In genomic region chr1:27145934-27146354, GRCh38 we compare ENCODE assay signal across 11 cellular contexts. TPM values are rescaled to one million over a fixed set of nuclear protein-coding genes. Genes with fewer than 3 reads are reported as not detected.
DNase-seq lines count a peak whose midpoint lies in the region; ATAC-seq and TF ChIP-seq lines count a peak whose summit lies in the region.
"Had no signal": no experiment of that assay in that cellular context is flagged by ENCODE, and none has a peak within 500 bp of the region (broad histone marks: within the 10 kb centered on the region; RNA-seq: fewer than 3 reads in every experiment).

No MANE protein-coding gene starts in this region.

- H3K9me3 ChIP-seq in right cardiac atrium (ENCODE audit: control insufficient read depth, low read length) (no peaks in the 10 kb centered on the region), skeletal muscle tissue (ENCODE audit: control insufficient read depth in 3 of 3, low read length in 3 of 3) (no peaks in the 10 kb centered on the region)

- no peaks in the 10 kb centered on the region for H3K36me3 ChIP-seq in skeletal muscle tissue (ENCODE audit: control insufficient read depth in 3 of 3, insufficient read depth in 3 of 3, low read length in 3 of 3)

- H3K27me3 ChIP-seq in right cardiac atrium (ENCODE audit: control insufficient read depth, insufficient read depth): no peaks in the 10 kb centered on the region
- no peaks in the 10 kb centered on the region for H3K27me3 ChIP-seq in skeletal muscle tissue (ENCODE audit: control insufficient read depth in 3 of 3, insufficient read depth in 3 of 3, low read length in 3 of 3)

- H3K4me1 ChIP-seq in right cardiac atrium (ENCODE audit: control insufficient read depth, insufficient read depth, low read length) (peaks cover 34% of the 10 kb centered on the region), skeletal muscle tissue (ENCODE audit: control insufficient read depth in 3 of 3, insufficient read depth in 3 of 3, low read length in 3 of 3) (peaks cover 82 to 88% (median 85%) of the 10 kb centered on the region in 3 donors)

- no peak for TF ChIP-seq CTCF in VCaP (conservative IDR thresholded peaks at IDR 0.05)

- peak in 1 of 2 donors; percentile 65 for ATAC-seq in right cardiac atrium
- ATAC-seq in GM21825 (IDR thresholded peaks at IDR 0.05; ENCODE audit: unreplicated experiment): no peak
- ATAC-seq in GM18873 (IDR thresholded peaks at IDR 0.05; ENCODE audit: low FRiP score, unreplicated experiment): no peak
- ATAC-seq in HG02840 (IDR thresholded peaks at IDR 0.05; ENCODE audit: low FRiP score, unreplicated experiment): no peak

- H3K27ac ChIP-seq in VCaP (peak overlapping the region; percentile 86), right cardiac atrium (ENCODE audit: low read length) (peak overlapping the region; percentile 91), skeletal muscle tissue (ENCODE audit: low read depth, low read length) (peak overlapping the region; percentile 83)

- H3K4me3 ChIP-seq in right cardiac atrium (ENCODE audit: low read length) (no peak overlapping the region), skeletal muscle tissue (ENCODE audit: low read length in 3 of 3) (peak overlapping the region in 1 of 3 donors; percentile 35)

- DNase-seq in H4 (ENCODE audit: low spot score): peak; percentile 81
- DNase-seq in right cardiac atrium: no peak
- no peak for DNase-seq in mucosa of gallbladder (ENCODE audit: low spot score)
- DNase-seq: activated naive CD4-positive, alpha-beta T cell; NCI-H146; retina had no signal

- intact Hi-C loops in right cardiac atrium (cut with DNase I): no loop called here

- WGBS in right cardiac atrium: 67% methylated on average over 7 of the region's 7 CpGs

- H3K9ac ChIP-seq in skeletal muscle tissue (ENCODE audit: low read depth in 1 of 3, low read length in 3 of 3): peak overlapping the region; percentile 51 to 76 (median 71)

RNA-seq across cellular contexts. Expression of gene SLC9A1, which starts 9.0 kb away (rescaled TPM):
- 1.6 and 5.2 TPM in 2 replicates for total RNA-seq in H4 (2014; rRNA removed; shearing (Covaris generic))
- total RNA-seq in right cardiac atrium (10 to 100 TPM; 22.8 to 39.3 (median 35.4) TPM), skeletal muscle tissue (1.6 TPM), mucosa of gallbladder (170 TPM)
- 21.5 TPM for polyA plus RNA-seq in right cardiac atrium
